In genomic region chr1:49541096-49541752, GRCh38 we compare ENCODE assay signal across 7 cellular contexts.
"Had no signal": no experiment of that assay in that cellular context is flagged by ENCODE, and none has a peak within 500 bp of the region (broad histone marks: within the 10 kb centered on the region; RNA-seq: fewer than 3 reads in every experiment).

No MANE protein-coding gene starts in this region.

- H3K4me3 ChIP-seq: GM12878 had no signal

- FAIRE-seq: GM12878, GM12891, GM12892, GM18507, GM19239 had no signal

- DNase-seq: GDM1, GF-D8 had no signal
